32 cellular contexts compared by ENCODE assay signal in the genomic region with DNA sequence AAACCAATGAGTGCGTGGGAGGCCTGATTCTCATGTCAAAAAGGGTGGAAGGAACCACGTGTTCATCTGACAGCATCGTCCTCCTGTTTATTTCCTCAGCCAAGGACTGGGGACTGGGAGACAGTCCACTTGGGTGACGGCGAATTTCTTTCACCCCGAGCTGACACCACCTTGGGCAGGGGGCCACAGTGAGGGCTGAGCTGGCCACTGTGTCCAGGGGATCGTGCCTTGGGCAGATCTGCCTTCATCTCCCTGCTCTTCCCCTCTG.
"Had no signal": no experiment of that assay in that cellular context is flagged by ENCODE, and none has a peak within 500 bp of the region (broad histone marks: within the 10 kb centered on the region; RNA-seq: fewer than 3 reads in every experiment).

No MANE protein-coding gene starts in this region.

- H3K27ac Mint-ChIP-seq: activated B cell treated with CpG ODN at 0.5 μM for 24 hours; activated CD4-positive, alpha-beta memory T cell treated with anti-CD3 and anti-CD28 coated beads for 36 hours; activated CD8-positive, alpha-beta memory T cell treated with anti-CD3 and anti-CD28 coated beads, Interleukin-2, amount 10 ng/mL, durations not matched to agents 7 days and 5 days; activated CD8-positive, alpha-beta T cell treated with anti-CD3 and anti-CD28 coated beads, Interleukin-2, amount 10 ng/mL, durations not matched to agents 7 days and 5 days; activated naive CD4-positive, alpha-beta T cell treated with anti-CD3 and anti-CD28 coated beads, Interleukin-2, amount 10 ng/mL, durations not matched to agents 7 days and 5 days; activated naive CD8-positive, alpha-beta T cell; activated T-helper 1 cell treated with anti-CD3 and anti-CD28 coated beads, Interleukin-12 subunit alpha, Interleukin-12 subunit beta, Interleukin-2, Interleukin-4 antibody, amounts not matched to agents 30 ng/mL and 10 ng/mL and 1 ng/mL, durations not matched to agents 14 hours and 24 hours and 36 hours; effector memory CD8-positive, alpha-beta T cell; T-helper 17 cell had no signal

- H3K4me3 Mint-ChIP-seq: activated B cell treated with CpG ODN at 0.5 μM for 24 hours; activated CD4-positive, alpha-beta memory T cell treated with anti-CD3 and anti-CD28 coated beads for 36 hours; activated CD8-positive, alpha-beta memory T cell treated with anti-CD3 and anti-CD28 coated beads, Interleukin-2, amount 10 ng/mL, durations not matched to agents 7 days and 5 days; activated CD8-positive, alpha-beta T cell treated with anti-CD3 and anti-CD28 coated beads, Interleukin-2, amount 10 ng/mL, durations not matched to agents 7 days and 5 days; activated naive CD4-positive, alpha-beta T cell treated with anti-CD3 and anti-CD28 coated beads, Interleukin-2, amount 10 ng/mL, durations not matched to agents 7 days and 5 days; activated naive CD8-positive, alpha-beta T cell; activated T-helper 1 cell treated with anti-CD3 and anti-CD28 coated beads, Interleukin-12 subunit alpha, Interleukin-12 subunit beta, Interleukin-2, Interleukin-4 antibody, amounts not matched to agents 30 ng/mL and 10 ng/mL and 1 ng/mL, durations not matched to agents 14 hours and 24 hours and 36 hours; central memory CD8-positive, alpha-beta T cell; effector memory CD8-positive, alpha-beta T cell; T-helper 17 cell had no signal

- H3K9me3 Mint-ChIP-seq: activated B cell treated with CpG ODN at 0.5 μM for 24 hours; activated CD4-positive, alpha-beta memory T cell treated with anti-CD3 and anti-CD28 coated beads for 36 hours; activated naive CD4-positive, alpha-beta T cell treated with anti-CD3 and anti-CD28 coated beads, Interleukin-2, amount 10 ng/mL, durations not matched to agents 7 days and 5 days; activated T-helper 1 cell treated with anti-CD3 and anti-CD28 coated beads, Interleukin-12 subunit alpha, Interleukin-12 subunit beta, Interleukin-2, Interleukin-4 antibody, amounts not matched to agents 30 ng/mL and 10 ng/mL and 1 ng/mL, durations not matched to agents 14 hours and 24 hours and 36 hours; central memory CD8-positive, alpha-beta T cell; effector memory CD8-positive, alpha-beta T cell had no signal

- H3K4me1 ChIP-seq: esophagus muscularis mucosa, foreskin keratinocyte, gastrocnemius medialis, heart left ventricle had no signal

- H3K27me3 ChIP-seq: brain microvascular endothelial cell, esophagus muscularis mucosa, foreskin keratinocyte, gastrocnemius medialis, heart left ventricle had no signal

- H3K27ac ChIP-seq: brain microvascular endothelial cell, esophagus muscularis mucosa, foreskin keratinocyte, gastrocnemius medialis, heart left ventricle, WERI-Rb-1 had no signal

- ATAC-seq: activated CD4-positive, CD25-positive, alpha-beta regulatory T cell treated with anti-CD3 and anti-CD28 coated beads, Interleukin-2, amount 50 U/mL, for 24 hours; activated CD8-positive, alpha-beta memory T cell treated with anti-CD3 and anti-CD28 coated beads, Interleukin-2, amount 10 ng/mL, durations not matched to agents 7 days and 5 days; activated CD8-positive, alpha-beta T cell treated with anti-CD3 and anti-CD28 coated beads, Interleukin-2, amount 10 ng/mL, durations not matched to agents 7 days and 5 days; effector memory CD8-positive, alpha-beta T cell; foreskin keratinocyte; gastrocnemius medialis; T-helper 17 cell had no signal

- H3K4me3 ChIP-seq: esophagus muscularis mucosa, gastrocnemius medialis, heart left ventricle had no signal

- H3K4me1 Mint-ChIP-seq: activated B cell treated with CpG ODN at 0.5 μM for 24 hours; activated CD8-positive, alpha-beta memory T cell treated with anti-CD3 and anti-CD28 coated beads, Interleukin-2, amount 10 ng/mL, durations not matched to agents 7 days and 5 days; activated naive CD4-positive, alpha-beta T cell treated with anti-CD3 and anti-CD28 coated beads, Interleukin-2, amount 10 ng/mL, durations not matched to agents 7 days and 5 days; central memory CD8-positive, alpha-beta T cell had no signal

- H3K36me3 Mint-ChIP-seq: activated CD8-positive, alpha-beta memory T cell treated with anti-CD3 and anti-CD28 coated beads, Interleukin-2, amount 10 ng/mL, durations not matched to agents 7 days and 5 days; activated naive CD4-positive, alpha-beta T cell treated with anti-CD3 and anti-CD28 coated beads, Interleukin-2, amount 10 ng/mL, durations not matched to agents 7 days and 5 days had no signal

- DNase-seq: activated B cell treated with CpG ODN at 0.5 μM for 24 hours; activated CD4-positive, alpha-beta memory T cell treated with anti-CD3 and anti-CD28 coated beads for 36 hours; activated CD4-positive, alpha-beta T cell treated with anti-CD3 and anti-CD28 coated beads for 48 hours; activated CD4-positive, alpha-beta T cell treated with anti-CD3 and anti-CD28 coated beads, Interleukin-2, amount 50 U/mL, for 1 hour; activated CD8-positive, alpha-beta memory T cell treated with anti-CD3 and anti-CD28 coated beads, Interleukin-2, amount 10 ng/mL, durations not matched to agents 7 days and 5 days; activated CD8-positive, alpha-beta memory T cell treated with anti-CD3 and anti-CD28 coated beads, Interleukin-2, amount 50 U/mL, for 4 hours; activated CD8-positive, alpha-beta T cell treated with anti-CD3 and anti-CD28 coated beads, Interleukin-2, amount 10 ng/mL, durations not matched to agents 7 days and 5 days; activated gamma-delta T cell; activated naive CD4-positive, alpha-beta T cell; activated naive CD4-positive, alpha-beta T cell treated with anti-CD3 and anti-CD28 coated beads, Interleukin-2, amount 10 ng/mL, durations not matched to agents 7 days and 5 days; activated T-cell treated with anti-CD3 and anti-CD28 coated beads, Interleukin-2, amount 50 U/mL, for 1 hour; activated T-cell treated with anti-CD3 and anti-CD28 coated beads, Interleukin-2, amount 50 U/mL, for 48 hours; amniotic stem cell; anterior cingulate cortex; brain microvascular endothelial cell; cortex of kidney; dermis blood vessel endothelial cell; effector CD4-positive, alpha-beta T cell; effector memory CD8-positive, alpha-beta T cell; erythroblast; foreskin keratinocyte; gastrocnemius medialis; glutamatergic neuron; heart left ventricle; T-helper 1 cell; T-helper 17 cell; WERI-Rb-1 had no signal

- H3K36me3 ChIP-seq: brain microvascular endothelial cell, gastrocnemius medialis had no signal

- H3K9me3 ChIP-seq: esophagus muscularis mucosa, gastrocnemius medialis, heart left ventricle had no signal

- H3K27me3 Mint-ChIP-seq: activated B cell treated with CpG ODN at 0.5 μM for 24 hours; activated CD4-positive, alpha-beta memory T cell treated with anti-CD3 and anti-CD28 coated beads for 36 hours; activated CD8-positive, alpha-beta memory T cell treated with anti-CD3 and anti-CD28 coated beads, Interleukin-2, amount 10 ng/mL, durations not matched to agents 7 days and 5 days; activated naive CD4-positive, alpha-beta T cell treated with anti-CD3 and anti-CD28 coated beads, Interleukin-2, amount 10 ng/mL, durations not matched to agents 7 days and 5 days; activated naive CD8-positive, alpha-beta T cell; central memory CD8-positive, alpha-beta T cell; effector memory CD8-positive, alpha-beta T cell; T-helper 17 cell had no signal
